In the genomic region with DNA sequence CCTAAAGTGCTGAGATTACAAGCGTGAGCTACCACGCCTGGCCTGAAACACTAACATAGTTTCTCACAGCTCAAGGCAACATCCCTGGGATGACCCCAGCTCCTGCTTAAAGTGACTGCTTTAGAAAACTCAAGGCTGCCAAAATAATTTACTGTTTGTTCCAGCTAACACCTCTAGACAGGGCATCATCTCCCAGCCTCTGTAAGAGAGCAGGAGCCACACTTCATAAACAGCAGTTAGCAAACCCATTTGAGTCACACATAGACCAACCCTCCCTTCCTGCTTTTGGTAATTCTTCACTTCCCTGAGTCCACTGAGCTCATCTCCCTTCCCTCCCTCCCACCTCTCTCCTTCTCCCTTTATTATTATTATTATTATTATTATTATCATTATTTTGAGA, we compare ENCODE assay signal across 31 cellular contexts.
DNase-seq lines count a peak whose midpoint lies in the region; ATAC-seq, FAIRE-seq and TF ChIP-seq lines count a peak whose summit lies in the region.
"Had no signal": no experiment of that assay in that cellular context is flagged by ENCODE, and none has a peak within 500 bp of the region (broad histone marks: within the 10 kb centered on the region; RNA-seq: fewer than 3 reads in every experiment).

No MANE protein-coding gene starts in this region.

- H3K27ac ChIP-seq in rectal smooth muscle tissue (ENCODE audit: low read depth, low read length) = peak overlapping the region; percentile 48
- H3K27ac ChIP-seq: breast epithelium, left lung, PC-9, prostate gland had no signal

- H3K9ac ChIP-seq in rectal smooth muscle tissue (ENCODE audit: low read length) = no peak overlapping the region
- H3K9ac ChIP-seq: BLaER1 had no signal

- no peak for FAIRE-seq in D721Med (lab: Jason Lieb, UNC)

- H3K27me3 ChIP-seq in rectal smooth muscle tissue (ENCODE audit: control insufficient read depth, insufficient read depth, low read length) = no peaks in the 10 kb centered on the region
- H3K27me3 ChIP-seq: BLaER1, breast epithelium, left lung, tibial nerve had no signal

- intact Hi-C loops in mucosa of descending colon (cut with DNase I, micrococcal nuclease) = no loop called here

- H3K9me3 ChIP-seq in mucosa of descending colon = no peaks in the 10 kb centered on the region
- H3K9me3 ChIP-seq: BLaER1, breast epithelium, Caco-2, left lung, prostate gland, tibial nerve had no signal

- no peaks in the 10 kb centered on the region for H3K36me3 ChIP-seq in rectal smooth muscle tissue (ENCODE audit: control insufficient read depth, insufficient read depth, low read length)
- no peaks in the 10 kb centered on the region for H3K36me3 ChIP-seq in mucosa of descending colon (ENCODE audit: low read depth)
- H3K36me3 ChIP-seq: breast epithelium, left lung, prostate gland, tibial nerve had no signal

- no peak overlapping the region for H3K4me3 ChIP-seq in rectal smooth muscle tissue (ENCODE audit: low read length)
- H3K4me3 ChIP-seq in mucosa of descending colon = no peak overlapping the region
- H3K4me3 ChIP-seq: BLaER1, breast epithelium, left lung, PC-9, prostate gland, tibial nerve had no signal

- no peak for TF ChIP-seq CTCF in mucosa of descending colon (IDR thresholded peaks at IDR 0.05)
- no peak for TF ChIP-seq CTCF in D721Med (IDR thresholded peaks at IDR 0.05; ENCODE audit: insufficient read depth, missing control alignments)

- DNase-seq in EH (ENCODE audit: low read depth) (peak; percentile 53), MV-4-11 (lab: John Stamatoyannopoulos, UW) (peak; percentile 34), SK-N-DZ (ENCODE audit: low spot score) (no peak), NCI-H1436 (lab: John Stamatoyannopoulos, UW) (no peak), mucosa of descending colon (no peak), D721Med (ENCODE audit: insufficient read length, low spot score) (no peak)
- DNase-seq: activated CD4-positive, alpha-beta memory T cell treated with anti-CD3 and anti-CD28 coated beads, Interleukin-2, amount 10 ng/mL, durations not matched to agents 7 days and 5 days; activated CD8-positive, alpha-beta memory T cell treated with anti-CD3 and anti-CD28 coated beads, Interleukin-2, amount 50 U/mL, for 48 hours; activated naive CD4-positive, alpha-beta T cell treated with Interleukin-2 at 50 U/mL for 16 hours; Caco-2; GDM1; glutamatergic neuron; left lung; naive B cell; NCI-H1105; NCI-H187 treated with DMSO at 0.1 percent for 48 hours; NCI-H524 treated with DMSO at 0.1 percent for 48 hours; NK-92 treated with Interleukin-12 subunit alpha and Interleukin-12 subunit beta, amount 100 ng/mL, for 24 hours; PC-9; stimulated activated CD4-positive, alpha-beta T cell treated with anti-CD3 and anti-CD28 coated beads, Interleukin-15, amount 100 ng/mL, for 24 hours; stimulated activated CD4-positive, alpha-beta T cell treated with anti-CD3 and anti-CD28 coated beads, Interleukin-4, amount 100 ng/mL, for 4 hours; T-helper 17 cell had no signal

- peaks cover 29% of the 10 kb centered on the region for H3K4me1 ChIP-seq in rectal smooth muscle tissue (ENCODE audit: control insufficient read depth, insufficient read depth, low read length)
- H3K4me1 ChIP-seq in mucosa of descending colon (ENCODE audit: low read depth) = peaks cover 41% of the 10 kb centered on the region
- H3K4me1 ChIP-seq: breast epithelium, prostate gland had no signal

- ATAC-seq in esophagus mucosa (peak; percentile 41), mucosa of descending colon (no peak)
- ATAC-seq: HCT116, left lung, Right ventricle myocardium inferior, SK-N-SH treated with all-trans-retinoic acid at 6 μM for 48 hours, T-helper 17 cell had no signal

Comparison
In these comparisons a context has a peak if more than half of its experiments do, and no peak if none do; other contexts are left out.
1. DNase-seq: peak in EH (single experiment) and MV-4-11 (single experiment); none in SK-N-DZ (single experiment), NCI-H1436 (single experiment), mucosa of descending colon (0 of 3) and D721Med (single experiment).